14 cellular contexts compared by ENCODE assay signal in the genomic region with DNA sequence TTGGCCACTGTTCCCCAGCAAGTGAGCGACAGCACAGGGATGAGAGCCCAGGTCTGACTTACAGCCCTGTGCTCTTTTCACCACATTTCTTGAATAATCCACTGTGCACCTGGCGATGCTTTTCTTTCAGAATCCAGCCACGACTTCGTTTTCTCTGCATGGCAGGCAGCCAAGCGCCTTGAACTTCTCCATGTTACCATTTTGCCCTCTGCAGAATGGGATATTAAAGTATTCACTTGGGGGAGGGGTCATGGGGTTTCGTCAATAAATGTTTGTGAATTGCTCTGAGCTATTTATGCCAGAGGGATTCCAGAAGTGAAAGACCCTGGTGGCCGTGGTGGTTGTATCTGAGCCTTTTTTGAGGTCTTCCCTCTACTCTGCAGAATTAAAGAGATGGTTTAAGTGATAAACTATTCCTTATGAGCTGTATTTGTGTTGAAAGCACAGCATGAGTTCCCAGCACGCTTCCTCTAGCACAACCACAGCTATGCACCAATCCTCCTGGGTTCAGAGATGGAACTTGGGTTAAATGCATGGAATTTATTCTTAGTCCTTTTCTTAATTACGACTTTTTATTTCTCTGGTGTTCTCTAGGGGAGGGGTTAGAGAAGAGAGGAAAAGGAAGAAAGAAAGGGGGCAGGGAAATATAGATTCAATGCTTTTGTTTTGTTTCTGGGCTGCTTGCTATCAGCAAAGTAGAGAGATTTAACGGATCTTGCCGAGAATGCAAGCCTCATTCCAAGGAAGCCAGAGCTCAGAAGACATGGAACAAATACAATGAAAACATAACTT.
A peak's percentile ranks its signal among the peaks of the same experiment; 100 is the strongest.
DNase-seq lines count a peak whose midpoint lies in the region; ATAC-seq and TF ChIP-seq lines count a peak whose summit lies in the region.
"Had no signal": no experiment of that assay in that cellular context is flagged by ENCODE, and none has a peak within 500 bp of the region (broad histone marks: within the 10 kb centered on the region; RNA-seq: fewer than 3 reads in every experiment).

No MANE protein-coding gene starts in this region.

- intact Hi-C loops in left ventricle myocardium superior (cut with micrococcal nuclease), result loop anchor here (10.0 kb wide), 2 partner anchors 579 to 1069 kb away; no protein-coding TSS in a partner anchor

- no peaks in the 10 kb centered on the region for H3K36me3 ChIP-seq in endodermal cell (ENCODE audit: control insufficient read depth, insufficient read depth, low read length)
- H3K36me3 ChIP-seq: prostate gland, transverse colon had no signal

- no peak overlapping the region for H3K27ac ChIP-seq in endodermal cell (ENCODE audit: low read depth, low read length)
- H3K27ac ChIP-seq: prostate gland had no signal

- H3K4me3 Mint-ChIP-seq in endodermal cell (no peak overlapping the region), osteocyte (ENCODE audit: unreplicated experiment) (peak overlapping the region; percentile 75)
- no peak overlapping the region for H3K4me3 Mint-ChIP-seq in T-helper 2 cell treated with Interferon-gamma antibody and Interleukin-4, amounts not matched to agents 5 μg/mL and 100 μg/mL, for 36 hours
- H3K4me3 Mint-ChIP-seq: activated CD4-positive, alpha-beta memory T cell treated with anti-CD3 and anti-CD28 coated beads, Interleukin-2, amount 10 ng/mL, durations not matched to agents 7 days and 5 days had no signal

- WGBS in endodermal cell (ENCODE audit: insufficient coverage in 1 of 2, insufficient read length in 1 of 2), 2 experiments, result 59 to 70% methylated on average over 6 to 11 of the region's 11 CpGs

- TF ChIP-seq CTCF in AG10803 (conservative IDR thresholded peaks at IDR 0.05; ENCODE audit: low read length) (0 out of 2 replicates have a peak, but pooled peaks have one; percentile 2), endodermal cell (conservative IDR thresholded peaks at IDR 0.05) (no peak), osteocyte (IDR thresholded peaks at IDR 0.05) (no peak)

- H3K9ac ChIP-seq in endodermal cell (ENCODE audit: extremely low read depth, low read length, poor library complexity, severe bottlenecking), result no peak overlapping the region

- H3K36me3 Mint-ChIP-seq in endodermal cell (ENCODE audit: low read depth), result no peaks in the 10 kb centered on the region
- H3K36me3 Mint-ChIP-seq in osteocyte (ENCODE audit: unreplicated experiment), result peaks cover 6% of the 10 kb centered on the region
- no peaks in the 10 kb centered on the region for H3K36me3 Mint-ChIP-seq in T-helper 2 cell treated with Interferon-gamma antibody and Interleukin-4, amounts not matched to agents 5 μg/mL and 100 μg/mL, for 36 hours (ENCODE audit: low read depth)

- H3K27ac Mint-ChIP-seq in endodermal cell (no peak overlapping the region), osteocyte (ENCODE audit: unreplicated experiment) (peak overlapping the region; percentile 92)
- H3K27ac Mint-ChIP-seq in T-helper 2 cell treated with Interferon-gamma antibody and Interleukin-4, amounts not matched to agents 5 μg/mL and 100 μg/mL, for 36 hours, result no peak overlapping the region
- H3K27ac Mint-ChIP-seq: activated CD4-positive, alpha-beta memory T cell treated with anti-CD3 and anti-CD28 coated beads, Interleukin-2, amount 10 ng/mL, durations not matched to agents 7 days and 5 days had no signal

- H3K4me1 ChIP-seq in endodermal cell (ENCODE audit: control insufficient read depth, insufficient read depth, low read length), result peaks cover 12% of the 10 kb centered on the region

- no peaks in the 10 kb centered on the region for H3K9me3 Mint-ChIP-seq in endodermal cell
- peaks cover 7% of the 10 kb centered on the region for H3K9me3 Mint-ChIP-seq in osteocyte (ENCODE audit: unreplicated experiment)
- no peaks in the 10 kb centered on the region for H3K9me3 Mint-ChIP-seq in T-helper 2 cell treated with Interferon-gamma antibody and Interleukin-4, amounts not matched to agents 5 μg/mL and 100 μg/mL, for 36 hours
- H3K9me3 Mint-ChIP-seq: activated CD4-positive, alpha-beta memory T cell treated with anti-CD3 and anti-CD28 coated beads, Interleukin-2, amount 10 ng/mL, durations not matched to agents 7 days and 5 days had no signal

- H3K27me3 Mint-ChIP-seq in endodermal cell (ENCODE audit: insufficient read depth), result peaks cover 3% of the 10 kb centered on the region
- no peaks in the 10 kb centered on the region for H3K27me3 Mint-ChIP-seq in osteocyte (ENCODE audit: unreplicated experiment)
- peaks cover 8% of the 10 kb centered on the region for H3K27me3 Mint-ChIP-seq in T-helper 2 cell treated with Interferon-gamma antibody and Interleukin-4, amounts not matched to agents 5 μg/mL and 100 μg/mL, for 36 hours (ENCODE audit: low read depth)

- no peak for ATAC-seq in left ventricle myocardium superior

- DNase-seq in AG10803 (ENCODE audit: low read depth), result peak; percentile 98
- peak; percentile 65 for DNase-seq in NCI-H1105 treated with DMSO at 0.1 percent for 48 hours (lab: John Stamatoyannopoulos, UW)
- no peak for DNase-seq in endodermal cell
- peak; percentile 88 for DNase-seq in osteocyte (ENCODE audit: extremely low spot score, unreplicated experiment)
- DNase-seq in left ventricle myocardium superior, result no peak
- DNase-seq in 8988T, result no peak
- DNase-seq in NCI-H345 treated with DMSO at 0.1 percent for 48 hours (lab: John Stamatoyannopoulos, UW; ENCODE audit: unreplicated experiment), result no peak
- no peak for DNase-seq in T-helper 2 cell treated with Interferon-gamma antibody and Interleukin-4, amounts not matched to agents 5 μg/mL and 100 μg/mL, for 36 hours (ENCODE audit: low spot score)
- DNase-seq: activated CD4-positive, alpha-beta memory T cell treated with anti-CD3 and anti-CD28 coated beads, Interleukin-2, amount 10 ng/mL, durations not matched to agents 7 days and 5 days; activated naive CD4-positive, alpha-beta T cell; NCI-H446 treated with DMSO at 0.1 percent for 48 hours; transverse colon had no signal

- H3K9me3 ChIP-seq in endodermal cell (ENCODE audit: control insufficient read depth, low read length), result no peaks in the 10 kb centered on the region
- H3K9me3 ChIP-seq: prostate gland, transverse colon had no signal

- peak overlapping the region; percentile 61 for H3K4me3 ChIP-seq in AG10803 (ENCODE audit: low read length)
- peak overlapping the region; percentile 31 for H3K4me3 ChIP-seq in endodermal cell (ENCODE audit: low read length)
- H3K4me3 ChIP-seq: lung, prostate gland, transverse colon had no signal

- H3K27me3 ChIP-seq in endodermal cell (ENCODE audit: control insufficient read depth, insufficient read depth, low read length, poor library complexity, severe bottlenecking), result no peaks in the 10 kb centered on the region
- H3K27me3 ChIP-seq: transverse colon had no signal

- H3K4me1 Mint-ChIP-seq in endodermal cell (peaks cover 52% of the 10 kb centered on the region), osteocyte (ENCODE audit: unreplicated experiment) (peaks cover 72% of the 10 kb centered on the region)
- no peaks in the 10 kb centered on the region for H3K4me1 Mint-ChIP-seq in T-helper 2 cell treated with Interferon-gamma antibody and Interleukin-4, amounts not matched to agents 5 μg/mL and 100 μg/mL, for 36 hours (ENCODE audit: low read depth)
- H3K4me1 Mint-ChIP-seq: activated CD4-positive, alpha-beta memory T cell treated with anti-CD3 and anti-CD28 coated beads, Interleukin-2, amount 10 ng/mL, durations not matched to agents 7 days and 5 days had no signal

Comparison
In these comparisons a context has a peak if more than half of its experiments do, and no peak if none do; other contexts are left out.
1. DNase-seq: peak in AG10803 (single experiment), NCI-H1105 treated with DMSO at 0.1 percent for 48 hours (single experiment) and osteocyte (single experiment); none in endodermal cell (single experiment), left ventricle myocardium superior (single experiment), 8988T (single experiment), NCI-H345 treated with DMSO at 0.1 percent for 48 hours (single experiment) and T-helper 2 cell treated with Interferon-gamma antibody and Interleukin-4, amounts not matched to agents 5 μg/mL and 100 μg/mL, for 36 hours (single experiment).